ENCODE assay signal across 21 cellular contexts in genomic region chrX:136047969-136048368, GRCh38.
DNase-seq lines count a peak whose midpoint lies in the region; ATAC-seq and TF ChIP-seq lines count a peak whose summit lies in the region.
"Had no signal": no experiment of that assay in that cellular context is flagged by ENCODE, and none has a peak within 500 bp of the region (broad histone marks: within the 10 kb centered on the region; RNA-seq: fewer than 3 reads in every experiment).

No MANE protein-coding gene starts in this region.

- peaks cover 20% of the 10 kb centered on the region for H3K4me1 ChIP-seq in parathyroid adenoma
- H3K4me1 ChIP-seq: BLaER1 treated with 17β-estradiol and CSF1 and Interleukin-3, amounts not matched to agents 10 nM and 100 nM; body of pancreas; left ventricle myocardium inferior had no signal

- H3K4me2 ChIP-seq in parathyroid adenoma (ENCODE audit: low read length), result peak overlapping the region; percentile 8
- H3K4me2 ChIP-seq: BLaER1 treated with 17β-estradiol and CSF1 and Interleukin-3, amounts not matched to agents 10 nM and 100 nM had no signal

- TF ChIP-seq CTCF in cardiac fibroblast (IDR thresholded peaks at IDR 0.05; ENCODE audit: low read depth, low read length), result no peak
- no peak for TF ChIP-seq CTCF in parathyroid adenoma (IDR thresholded peaks at IDR 0.05)
- no peak for TF ChIP-seq CTCF in omental fat pad (IDR thresholded peaks at IDR 0.05)
- no peak for TF ChIP-seq CTCF in GM20000 (IDR thresholded peaks at IDR 0.05; ENCODE audit: extremely low read depth, missing control alignments)

- no peak for ATAC-seq in omental fat pad (ENCODE audit: low FRiP score)
- ATAC-seq: activated CD4-positive, alpha-beta T cell treated with anti-CD3 and anti-CD28 coated beads for 36 hours; body of pancreas had no signal

- H3K27me3 ChIP-seq in parathyroid adenoma (ENCODE audit: control insufficient read depth, insufficient read depth, low read length), result no peaks in the 10 kb centered on the region
- H3K27me3 ChIP-seq: body of pancreas had no signal

- no peak overlapping the region for H3K9ac ChIP-seq in parathyroid adenoma
- H3K9ac ChIP-seq: BLaER1 treated with 17β-estradiol and CSF1 and Interleukin-3, amounts not matched to agents 10 nM and 100 nM had no signal

- H2AFZ ChIP-seq in parathyroid adenoma, result no peak overlapping the region

- H3K4me3 ChIP-seq in cardiac fibroblast (replicated peaks in 1 of 2; ENCODE audit: low read depth in 2 of 2, low read length in 2 of 2), result no peak overlapping the region
- H3K4me3 ChIP-seq in parathyroid adenoma (ENCODE audit: low read depth, low read length), result no peak overlapping the region
- H3K4me3 ChIP-seq: BLaER1 treated with 17β-estradiol and CSF1 and Interleukin-3, amounts not matched to agents 10 nM and 100 nM; body of pancreas; left ventricle myocardium inferior had no signal

- H3K36me3 ChIP-seq in parathyroid adenoma (ENCODE audit: control insufficient read depth, insufficient read depth, low read length), result no peaks in the 10 kb centered on the region
- H3K36me3 ChIP-seq: left ventricle myocardium inferior had no signal

- no peaks in the 10 kb centered on the region for H3K79me2 ChIP-seq in parathyroid adenoma

- H3K9me3 ChIP-seq in parathyroid adenoma (ENCODE audit: control insufficient read depth, low read length), result no peaks in the 10 kb centered on the region
- H3K9me3 ChIP-seq: body of pancreas, left ventricle myocardium inferior had no signal

- DNase-seq in AG08395 (ENCODE audit: low spot score), result peak; percentile 59
- peak; percentile 7 for DNase-seq in NCI-H226
- peak; percentile 12 to 43 for DNase-seq in cardiac fibroblast (ENCODE audit: low read depth in 2 of 2)
- no peak for DNase-seq in omental fat pad (ENCODE audit: low spot score)
- no peak for DNase-seq in NCI-H1694 treated with DMSO at 0.1 percent for 48 hours (lab: John Stamatoyannopoulos, UW)
- DNase-seq in GM20000 (ENCODE audit: low spot score), result no peak
- no peak for DNase-seq in activated effector memory CD4-positive, alpha-beta T cell treated with Interleukin-2 at 50 U/mL for 16 hours
- DNase-seq: 8988T; activated CD4-positive, alpha-beta T cell treated with anti-CD3 and anti-CD28 coated beads for 36 hours; activated effector memory CD4-positive, alpha-beta T cell treated with anti-CD3 and anti-CD28 coated beads, Interleukin-2, amount 50 U/mL, for 16 hours; body of pancreas; cortex of kidney; Karpas-422; left ventricle myocardium inferior; NCI-H1105; OCI-M1; stimulated activated CD8-positive, alpha-beta memory T cell treated with anti-CD3 and anti-CD28 coated beads, Interleukin-4, amount 100 ng/mL, for 48 hours; substantia nigra; T-helper 9 cell had no signal

- H3K27ac ChIP-seq in parathyroid adenoma, result peak overlapping the region; percentile 95
- H3K27ac ChIP-seq: BLaER1 treated with 17β-estradiol and CSF1 and Interleukin-3, amounts not matched to agents 10 nM and 100 nM; body of pancreas; left ventricle myocardium inferior had no signal

Comparison
In these comparisons a context has a peak if more than half of its experiments do, and no peak if none do; other contexts are left out.
1. DNase-seq: peak in AG08395 (single experiment), NCI-H226 (single experiment) and cardiac fibroblast (2 of 2); none in omental fat pad (single experiment), NCI-H1694 treated with DMSO at 0.1 percent for 48 hours (single experiment), GM20000 (single experiment) and activated effector memory CD4-positive, alpha-beta T cell treated with Interleukin-2 at 50 U/mL for 16 hours (single experiment).